In genomic region chr20:50848846-50849673, GRCh38 we compare ENCODE assay signal across 9 cellular contexts. TPM values are rescaled to one million over a fixed set of nuclear protein-coding genes. Genes with fewer than 3 reads are reported as not detected.
A peak's percentile ranks its signal among the peaks of the same experiment; 100 is the strongest.
DNase-seq lines count a peak whose midpoint lies in the region; ATAC-seq, FAIRE-seq and TF ChIP-seq lines count a peak whose summit lies in the region.
"Had no signal": no experiment of that assay in that cellular context is flagged by ENCODE, and none has a peak within 500 bp of the region (broad histone marks: within the 10 kb centered on the region; RNA-seq: fewer than 3 reads in every experiment).

No MANE protein-coding gene starts in this region.

- RAD21 ChIA-PET in GM12878 (lab: Charles Lee; ENCODE audit: unreplicated experiment), result interaction anchor here (0.7 to 2.3 kb wide), 3 partner anchors 9 to 66 kb away, joined by 3 to 8 read pairs (median 3); partner anchors contain the start of gene BCAS4

- H3K4me3 ChIP-seq in BLaER1 treated with 17β-estradiol and CSF1 and Interleukin-3, amounts not matched to agents 10 nM and 100 nM, result no peak overlapping the region
- no peak overlapping the region for H3K4me3 ChIP-seq in GM12878
- no peak overlapping the region for H3K4me3 ChIP-seq in mucosa of descending colon

- peaks cover 4% of the 10 kb centered on the region for H3K79me2 ChIP-seq in GM12878 (ENCODE audit: control insufficient read depth, insufficient read depth, low read length)

- no peak for TF ChIP-seq POLR2A in GM12878 (IDR thresholded peaks at IDR 0.05; ENCODE audit: low read depth, low read length)

- no peaks in the 10 kb centered on the region for H3K27me3 ChIP-seq in BLaER1 treated with 17β-estradiol and CSF1 and Interleukin-3, amounts not matched to agents 10 nM and 100 nM
- H3K27me3 ChIP-seq in GM12878 (replicated peaks in 1 of 2; ENCODE audit: control insufficient read depth in 2 of 2, insufficient read depth in 2 of 2, low read length in 1 of 2), result no peaks in the 10 kb centered on the region

- 0 out of 4 replicates have a peak, but pooled peaks have one; percentile 9 to 18 for TF ChIP-seq EP300 in GM12878 (IDR thresholded peaks at IDR 0.05; ENCODE audit: borderline replicate concordance in 1 of 2, control insufficient read depth in 1 of 2, low read depth in 2 of 2, low read length in 2 of 2)

- TF ChIP-seq RAD21 in GM12878 (IDR thresholded peaks at IDR 0.05; ENCODE audit: insufficient read depth, low read depth, low read length), result no peak

- WGBS in GM12878 (ENCODE audit: insufficient coverage, insufficient replicate concordance, low lambda C conversion rate, missing lambda C conversion rate), result 53% methylated on average over 17 of the region's 18 CpGs

- H3K4me2 ChIP-seq in BLaER1 treated with 17β-estradiol and CSF1 and Interleukin-3, amounts not matched to agents 10 nM and 100 nM, result peak overlapping the region; percentile 66 to 86 (median 81)
- peak overlapping the region; percentile 58 for H3K4me2 ChIP-seq in GM12878 (ENCODE audit: control insufficient read depth, insufficient read depth)

- peak overlapping the region in 9 of 11 experiments; percentile 22 to 71 (median 59); a peak in 17 of 22 replicates for H3K27ac ChIP-seq in BLaER1 treated with 17β-estradiol and CSF1 and Interleukin-3, amounts not matched to agents 10 nM and 100 nM
- peak overlapping the region; percentile 49 for H3K27ac ChIP-seq in GM12878 (ENCODE audit: control insufficient read depth, insufficient read depth)

- in situ Hi-C loops in GM12878 (cut with MboI), result no loop called here

- SMC1A ChIA-PET in GM12878 (lab: Charles Lee; ENCODE audit: uncharacterized antibody, unreplicated experiment), result interaction anchor here (0.5 to 2.6 kb wide), 5 partner anchors 29 to 450 kb away, joined by 3 to 9 read pairs (median 3); no protein-coding TSS in a partner anchor

- peak overlapping the region in 8 of 11 experiments; percentile 18 to 68 (median 55); a peak in 15 of 22 replicates for H3K9ac ChIP-seq in BLaER1 treated with 17β-estradiol and CSF1 and Interleukin-3, amounts not matched to agents 10 nM and 100 nM
- peak overlapping the region; percentile 13 for H3K9ac ChIP-seq in GM12878 (ENCODE audit: control insufficient read depth, insufficient read depth, low read length)

- TF ChIP-seq CTCF in GM12878 (IDR thresholded peaks at IDR 0.05 in 2 of 3, conservative IDR thresholded peaks at IDR 0.05 in 1 of 3; ENCODE audit: control insufficient read depth in 2 of 3, extremely low read depth in 1 of 3, insufficient read depth in 1 of 3, low read depth in 3 of 3, low read length in 3 of 3), result no peak
- TF ChIP-seq CTCF in mucosa of descending colon (IDR thresholded peaks at IDR 0.05), result no peak

- H3K9me3 ChIP-seq in BLaER1 treated with 17β-estradiol and CSF1 and Interleukin-3, amounts not matched to agents 10 nM and 100 nM (replicated peaks in 1 of 11), result no peaks in the 10 kb centered on the region
- H3K9me3 ChIP-seq in GM12878 (replicated peaks; ENCODE audit: control insufficient read depth, insufficient read depth, low read length), result no peaks in the 10 kb centered on the region
- no peaks in the 10 kb centered on the region for H3K9me3 ChIP-seq in mucosa of descending colon

- peaks cover 0 to 14% (median 0%) of the 10 kb centered on the region in 11 experiments; a peak in 4 of 22 replicates for H4K20me1 ChIP-seq in BLaER1 treated with 17β-estradiol and CSF1 and Interleukin-3, amounts not matched to agents 10 nM and 100 nM
- H4K20me1 ChIP-seq in GM12878 (ENCODE audit: control insufficient read depth, insufficient read depth), result no peaks in the 10 kb centered on the region

- peaks cover 0 to 65% (median 53%) of the 10 kb centered on the region in 11 experiments; a peak in 16 of 22 replicates for H3K36me3 ChIP-seq in BLaER1 treated with 17β-estradiol and CSF1 and Interleukin-3, amounts not matched to agents 10 nM and 100 nM
- H3K36me3 ChIP-seq in GM12878 (ENCODE audit: control insufficient read depth in 2 of 2, insufficient read depth in 2 of 2, low read length in 1 of 2), result peaks cover 5 to 10% of the 10 kb centered on the region in 2 experiments
- no peaks in the 10 kb centered on the region for H3K36me3 ChIP-seq in mucosa of descending colon (ENCODE audit: low read depth)

- no peak for FAIRE-seq in GM12878 (lab: Jason Lieb, UNC)

- no peak overlapping the region for H2AFZ ChIP-seq in GM12878 (ENCODE audit: control insufficient read depth, low read depth, low read length)

- POLR2A ChIA-PET in GM12878 (lab: Charles Lee), result interaction anchor here (0.6 to 1.5 kb wide), 2 partner anchors 10 to 38 kb away, joined by 3 to 4 read pairs; no protein-coding TSS in a partner anchor

- peaks cover 28 to 61% (median 54%) of the 10 kb centered on the region in 10 experiments for H3K4me1 ChIP-seq in BLaER1 treated with 17β-estradiol and CSF1 and Interleukin-3, amounts not matched to agents 10 nM and 100 nM
- H3K4me1 ChIP-seq in GM12878 (ENCODE audit: control insufficient read depth, insufficient read depth, low read length), result peaks cover 51% of the 10 kb centered on the region
- no peaks in the 10 kb centered on the region for H3K4me1 ChIP-seq in mucosa of descending colon (ENCODE audit: low read depth)

- BruUV-seq in GM12878 (replicated peaks; lab: Mats Ljungman, UMichigan), result no TSS peak

- CTCF ChIA-PET in GM12878 (lab: Yijun Ruan, JAX), result interaction anchor here (0.9 to 2.3 kb wide), 4 partner anchors 9 to 81 kb away, joined by 3 to 9 read pairs (median 6); partner anchors contain the start of gene BCAS4

- intact Hi-C loops in GM12878 (cut with micrococcal nuclease; ENCODE audit: unreplicated experiment) (no loop called here), mucosa of descending colon (cut with DNase I, micrococcal nuclease) (no loop called here), posterior vena cava (cut with DNase I) (no loop called here)

- peak; percentile 42 for ATAC-seq in HG02870 (IDR thresholded peaks at IDR 0.05; ENCODE audit: unreplicated experiment)
- ATAC-seq in GM12878, result peak; percentile 55
- peak; percentile 19 for ATAC-seq in mucosa of descending colon
- ATAC-seq in GM18520 (IDR thresholded peaks at IDR 0.05; ENCODE audit: unreplicated experiment), result no peak

- no peak for DNase-seq in GM12878 (ENCODE audit: low read depth, low spot score)
- no peak for DNase-seq in mucosa of descending colon
- DNase-seq in SK-N-DZ (ENCODE audit: low spot score), result no peak
- no peak for DNase-seq in HT-29 (ENCODE audit: low spot score)
- no peak for DNase-seq in posterior vena cava (ENCODE audit: low spot score)
- DNase-seq: activated CD8-positive, alpha-beta memory T cell treated with anti-CD3 and anti-CD28 coated beads, Interleukin-2, amount 50 U/mL, for 48 hours had no signal

TF ChIP-seq in GM12878, 131 proteins besides CTCF, POLR2A, EP300 and RAD21 (continues in another document):
- TF ChIP-seq SRF (IDR thresholded peaks at IDR 0.05; ENCODE audit: low read depth in 2 of 2, low read length in 2 of 2) (peak; percentile 63 to 80; a peak in 2 of 4 replicates), TCF12 (IDR thresholded peaks at IDR 0.05; ENCODE audit: low read depth, low read length) (peak; percentile 95), BMI1 (IDR thresholded peaks at IDR 0.05; ENCODE audit: borderline replicate concordance) (no peak), ATF2 (IDR thresholded peaks at IDR 0.05; ENCODE audit: low read length) (no peak), SIX5 (IDR thresholded peaks at IDR 0.05; ENCODE audit: low read depth, low read length, severe bottlenecking) (no peak), HCFC1 (IDR thresholded peaks at IDR 0.05; ENCODE audit: low read length) (no peak), ETV6 (conservative IDR thresholded peaks at IDR 0.05 in 1 of 2, IDR thresholded peaks at IDR 0.05 in 1 of 2; ENCODE audit: borderline replicate concordance in 1 of 2, low read depth in 1 of 2) (peak in 1 of 2 experiments; percentile 89; a peak in 2 of 4 replicates), CHD2 (IDR thresholded peaks at IDR 0.05; ENCODE audit: borderline replicate concordance, low read depth, low read length) (no peak), SPI1 (IDR thresholded peaks at IDR 0.05; ENCODE audit: borderline replicate concordance, insufficient read depth, low read depth, low read length) (peak; percentile 96), BCL11A (IDR thresholded peaks at IDR 0.05; ENCODE audit: low read depth, low read length) (peak; percentile 86; the same call in 1 of the 2 replicates)

RNA-seq across cellular contexts. Expression of gene BCAS4, which starts 54.2 kb away (rescaled TPM):
- total RNA-seq in GM12878 (2013; cell fraction: nucleolus; rRNA removed), result 33.2 and 41.2 TPM in 2 replicates
- total RNA-seq in GM12878 (2014; rRNA removed) (196 and 212 TPM in 2 replicates), GM12878 (2014; rRNA removed; fragmentation: Illumina TruSeq; extraction: Trizol) (30.7 and 40.4 TPM in 2 replicates), GM12878 (2021) (84.3 and 90.1 TPM in 2 replicates), mucosa of descending colon (1 to 10 TPM; 1.9 to 5.6 (median 2.9) TPM), posterior vena cava (1 to 10 TPM; 2.1 to 2.7 TPM)
- polyA plus RNA-seq in GM12878 (2011; ENCODE audit: low read depth), result 197 TPM
- polyA plus RNA-seq in GM12878 (2011; rRNA removed) (21.8 and 31.5 TPM in 2 replicates), GM12878 (2014; fragmentation: Illumina TruSeq; extraction: Trizol) (19.5 and 30.1 TPM in 2 replicates), GM12878 (2014; fragmentation: Nextera tagmentation; extraction: Ambion mirVana) (10 to 100 TPM; 14.8 to 34.2 TPM), GM12878 (2014; rRNA removed) (214 and 266 TPM in 2 replicates), GM12878 (2016; fragmentation: Nextera tagmentation; extraction: Ambion mirVana) (100 to 1,000 TPM; 127 to 132 TPM)
- 28.9 and 69.9 TPM in 2 replicates for polyA plus RNA-seq in GM12878 (2011; cell fraction: cytosol; rRNA removed)
- polyA plus RNA-seq in GM12878 (2011; cell fraction: nucleus; rRNA removed), result 43.0 and 45.6 TPM in 2 replicates
- 87.8 and 101 TPM in 2 replicates for polyA plus RNA-seq in GM12878 (2012)
- polyA minus RNA-seq in GM12878 (2011; rRNA and poly(A)+ RNA removed), result 13.5 and 16.0 TPM in 2 replicates
- polyA minus RNA-seq in GM12878 (2011; cell fraction: cytosol; rRNA and poly(A)+ RNA removed), result 5.9 and 7.5 TPM in 2 replicates
- polyA minus RNA-seq in GM12878 (2011; cell fraction: nucleus; rRNA and poly(A)+ RNA removed), result 13.7 and 22.7 TPM in 2 replicates
- polyA plus RNA-seq in SK-N-DZ (2014; cell fraction: cytosol; rRNA removed), result 18.4 and 26.0 TPM in 2 replicates
- polyA plus RNA-seq in SK-N-DZ (2014; cell fraction: nucleus; rRNA removed), result 28.8 and 32.0 TPM in 2 replicates
- 4.4 and 14.8 TPM in 2 replicates for total RNA-seq in HT-29 (2014; rRNA removed; shearing (Covaris generic))
